8 cellular contexts compared by ENCODE assay signal in the genomic region with DNA sequence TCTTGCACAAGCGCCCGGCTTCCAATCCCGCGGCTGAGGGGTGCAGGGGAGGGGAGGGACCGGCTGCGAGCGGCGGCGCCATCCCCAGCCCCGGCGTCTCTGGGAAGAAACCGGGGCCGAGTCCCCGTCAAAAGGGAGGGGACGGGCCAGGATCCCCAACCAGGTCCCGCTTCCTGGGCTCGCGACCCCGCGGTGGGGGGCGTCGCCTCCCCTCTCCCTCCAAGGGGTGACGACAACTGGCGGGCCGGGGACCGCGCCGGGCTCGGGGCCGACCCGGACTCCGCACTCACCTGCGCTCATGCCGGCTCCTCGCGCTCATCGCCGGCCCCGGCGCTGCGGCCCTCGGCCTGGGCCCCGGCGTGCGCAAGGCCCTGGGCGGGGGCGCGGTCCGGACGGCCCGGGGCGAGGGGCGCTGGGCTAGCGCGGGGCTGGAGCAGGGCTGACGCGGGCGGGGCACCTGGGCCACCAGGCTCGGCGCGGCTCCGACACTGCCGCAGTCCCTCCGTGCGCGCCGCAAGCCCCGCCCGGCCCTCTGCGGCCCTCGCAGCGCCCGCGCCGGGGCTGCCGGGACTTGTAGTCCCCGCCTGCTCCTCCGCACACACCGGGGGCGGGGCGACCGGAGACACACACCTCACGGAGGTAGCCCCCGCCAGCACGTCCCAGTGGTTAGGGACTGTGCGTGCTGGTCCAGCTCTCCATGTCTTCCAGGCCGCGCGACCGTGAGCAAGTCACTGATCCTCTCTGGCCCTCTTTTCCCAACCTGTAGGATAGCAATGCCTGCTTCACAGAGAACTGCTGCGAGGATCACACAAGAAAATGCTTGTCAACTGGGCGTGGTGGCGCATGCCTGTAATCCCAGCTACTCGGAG. TPM values are rescaled to one million over a fixed set of nuclear protein-coding genes. Genes with fewer than 3 reads are reported as not detected.
A peak's percentile ranks its signal among the peaks of the same experiment; 100 is the strongest.
DNase-seq lines count a peak whose midpoint lies in the region; ATAC-seq, FAIRE-seq and TF ChIP-seq lines count a peak whose summit lies in the region.

A gene with protein sequence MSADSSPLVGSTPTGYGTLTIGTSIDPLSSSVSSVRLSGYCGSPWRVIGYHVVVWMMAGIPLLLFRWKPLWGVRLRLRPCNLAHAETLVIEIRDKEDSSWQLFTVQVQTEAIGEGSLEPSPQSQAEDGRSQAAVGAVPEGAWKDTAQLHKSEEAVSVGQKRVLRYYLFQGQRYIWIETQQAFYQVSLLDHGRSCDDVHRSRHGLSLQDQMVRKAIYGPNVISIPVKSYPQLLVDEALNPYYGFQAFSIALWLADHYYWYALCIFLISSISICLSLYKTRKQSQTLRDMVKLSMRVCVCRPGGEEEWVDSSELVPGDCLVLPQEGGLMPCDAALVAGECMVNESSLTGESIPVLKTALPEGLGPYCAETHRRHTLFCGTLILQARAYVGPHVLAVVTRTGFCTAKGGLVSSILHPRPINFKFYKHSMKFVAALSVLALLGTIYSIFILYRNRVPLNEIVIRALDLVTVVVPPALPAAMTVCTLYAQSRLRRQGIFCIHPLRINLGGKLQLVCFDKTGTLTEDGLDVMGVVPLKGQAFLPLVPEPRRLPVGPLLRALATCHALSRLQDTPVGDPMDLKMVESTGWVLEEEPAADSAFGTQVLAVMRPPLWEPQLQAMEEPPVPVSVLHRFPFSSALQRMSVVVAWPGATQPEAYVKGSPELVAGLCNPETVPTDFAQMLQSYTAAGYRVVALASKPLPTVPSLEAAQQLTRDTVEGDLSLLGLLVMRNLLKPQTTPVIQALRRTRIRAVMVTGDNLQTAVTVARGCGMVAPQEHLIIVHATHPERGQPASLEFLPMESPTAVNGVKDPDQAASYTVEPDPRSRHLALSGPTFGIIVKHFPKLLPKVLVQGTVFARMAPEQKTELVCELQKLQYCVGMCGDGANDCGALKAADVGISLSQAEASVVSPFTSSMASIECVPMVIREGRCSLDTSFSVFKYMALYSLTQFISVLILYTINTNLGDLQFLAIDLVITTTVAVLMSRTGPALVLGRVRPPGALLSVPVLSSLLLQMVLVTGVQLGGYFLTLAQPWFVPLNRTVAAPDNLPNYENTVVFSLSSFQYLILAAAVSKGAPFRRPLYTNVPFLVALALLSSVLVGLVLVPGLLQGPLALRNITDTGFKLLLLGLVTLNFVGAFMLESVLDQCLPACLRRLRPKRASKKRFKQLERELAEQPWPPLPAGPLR (minus strand): TSS at position 490 of the 869 bp plus-strand sequence. CDS start 190 bp downstream, at position 300.

- H3K27me3 ChIP-seq in BE2C, result no peaks in the 10 kb centered on the region

- peak; percentile 91 for FAIRE-seq in GM19239 (lab: Jason Lieb, UNC)

- H3K4me1 ChIP-seq in BE2C, result no peaks in the 10 kb centered on the region

- H3K36me3 ChIP-seq in BE2C, result no peaks in the 10 kb centered on the region

- TF ChIP-seq CTCF in BE2C (IDR thresholded peaks at IDR 0.05; ENCODE audit: low read depth, low read length), result no peak

- DNase-seq in BE2C (peak; percentile 70), GM19239 (ENCODE audit: insufficient read length, low spot score) (peak; percentile 88), NCI-H774 (lab: John Stamatoyannopoulos, UW) (peak; percentile 67), lung microvascular endothelial cell (ENCODE audit: low read depth in 2 of 2) (peak; percentile 72 to 85)
- DNase-seq in activated CD8-positive, alpha-beta memory T cell treated with anti-CD3 and anti-CD28 coated beads for 24 hours, result peak; percentile 91
- peak; percentile 73 for DNase-seq in effector CD8-positive, alpha-beta T cell (lab: John Stamatoyannopoulos, UW)
- DNase-seq in stimulated activated CD4-positive, alpha-beta T cell treated with anti-CD3 and anti-CD28 coated beads, TNF-alpha, amount 100 ng/mL, for 48 hours (ENCODE audit: low read depth in 3 of 3), result peak; percentile 65 to 88 (median 70)

- H3K9me3 ChIP-seq in BE2C, result no peaks in the 10 kb centered on the region

- H3K4me3 ChIP-seq in BE2C (ENCODE audit: low read depth, low read length), result peak within 1 kb of the TSS; percentile 62

- ATAC-seq in HG03457 (IDR thresholded peaks at IDR 0.05; ENCODE audit: unreplicated experiment), result peak; percentile 73

RNA-seq across cellular contexts. Expression of the gene that starts here (rescaled TPM):
- 58.5 TPM for polyA plus RNA-seq in BE2C (2012; ENCODE audit: insufficient read depth, insufficient read length, low read depth)
- total RNA-seq in lung microvascular endothelial cell, result 25.1 and 44.6 TPM in 2 replicates

Comparison
In these comparisons a context has a peak if more than half of its experiments do, and no peak if none do; other contexts are left out.
1. Peak in every context shown above with its lines: DNase-seq, ATAC-seq and H3K4me3 ChIP-seq.